9 cellular contexts compared by ENCODE assay signal in the genomic region with DNA sequence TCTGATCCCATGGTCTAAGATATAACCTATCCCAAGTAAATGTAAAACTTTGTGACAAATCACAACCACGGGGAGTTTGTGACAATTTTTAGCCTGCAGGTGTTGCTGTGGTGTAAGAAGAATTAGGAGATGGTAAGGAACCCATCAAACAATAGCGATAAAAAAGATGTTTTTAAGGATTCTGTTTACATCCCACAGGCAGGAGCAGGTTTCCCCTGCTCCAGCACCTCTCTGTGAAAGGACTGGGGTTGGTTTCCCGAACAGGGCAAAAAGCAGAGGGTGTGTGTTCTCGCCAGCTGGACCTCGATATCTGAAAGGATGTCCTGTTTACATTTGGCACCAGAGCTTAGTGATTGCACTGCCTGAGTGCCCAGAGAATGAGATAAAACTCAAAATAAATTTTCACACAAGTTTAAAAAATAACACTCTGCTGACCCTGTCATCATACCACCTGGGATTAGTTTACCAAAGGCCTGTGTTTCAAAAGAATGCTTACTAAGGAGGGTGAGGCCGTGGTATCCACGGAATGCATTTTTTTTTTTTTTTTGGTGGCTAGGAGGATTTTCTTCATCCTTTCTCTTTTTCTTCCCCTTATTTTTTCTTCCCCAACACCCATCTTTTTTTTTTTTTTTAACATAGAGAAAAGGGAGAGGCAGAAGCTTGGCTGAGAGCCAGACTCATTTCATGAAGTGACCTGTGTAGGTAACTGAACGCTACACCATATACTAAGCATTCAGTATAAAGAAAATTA.
DNase-seq lines count a peak whose midpoint lies in the region; ATAC-seq, FAIRE-seq and TF ChIP-seq lines count a peak whose summit lies in the region.
"Had no signal": no experiment of that assay in that cellular context is flagged by ENCODE, and none has a peak within 500 bp of the region (broad histone marks: within the 10 kb centered on the region; RNA-seq: fewer than 3 reads in every experiment).

No MANE protein-coding gene starts in this region.

- H3K9me3 ChIP-seq in endothelial cell of umbilical vein (replicated peaks; ENCODE audit: control insufficient read depth, insufficient read depth, low read length) (no peaks in the 10 kb centered on the region), mucosa of descending colon (no peaks in the 10 kb centered on the region)

- POLR2A ChIA-PET in endothelial cell of umbilical vein (lab: Charles Lee) = interaction anchor here (1.0 to 2.6 kb wide), 2 partner anchors 25 to 152 kb away, joined by 4 to 10 read pairs; no protein-coding TSS in a partner anchor

- H3K9me1 ChIP-seq in endothelial cell of umbilical vein (replicated peaks; ENCODE audit: control insufficient read depth, extremely low read depth, insufficient read depth, low read length) = no peaks in the 10 kb centered on the region

- H3K27ac Mint-ChIP-seq in CD14-positive monocyte = no peak overlapping the region
- no peak overlapping the region for H3K27ac Mint-ChIP-seq in stimulated activated memory B cell treated with anti-CD40 and anti-IgM and Interleukin-4, amounts not matched to agents 10 μg/mL and 1 μg/mL and 100 μg/mL, for 72 hours

- peak overlapping the region; percentile 58 for H2AFZ ChIP-seq in endothelial cell of umbilical vein (ENCODE audit: low read depth, low read length)

- no peaks in the 10 kb centered on the region for H3K27me3 Mint-ChIP-seq in CD14-positive monocyte (ENCODE audit: low read depth in 3 of 3)
- no peaks in the 10 kb centered on the region for H3K27me3 Mint-ChIP-seq in stimulated activated memory B cell treated with anti-CD40 and anti-IgM and Interleukin-4, amounts not matched to agents 10 μg/mL and 1 μg/mL and 100 μg/mL, for 72 hours

- H3K36me3 ChIP-seq in endothelial cell of umbilical vein (ENCODE audit: control insufficient read depth in 2 of 2, extremely low read depth in 1 of 2, insufficient read depth in 2 of 2, low read length in 2 of 2) (no peaks in the 10 kb centered on the region), mucosa of descending colon (ENCODE audit: low read depth) (no peaks in the 10 kb centered on the region)

- H3K27ac ChIP-seq in C4-2B (no peak overlapping the region), endothelial cell of umbilical vein (ENCODE audit: insufficient read depth, low read depth, low read length) (peak overlapping the region; percentile 92), dorsolateral prefrontal cortex (no peak overlapping the region)

- no peaks in the 10 kb centered on the region for H3K4me1 Mint-ChIP-seq in CD14-positive monocyte
- H3K4me1 Mint-ChIP-seq in stimulated activated memory B cell treated with anti-CD40 and anti-IgM and Interleukin-4, amounts not matched to agents 10 μg/mL and 1 μg/mL and 100 μg/mL, for 72 hours = no peaks in the 10 kb centered on the region

- H3K4me3 ChIP-seq in endothelial cell of umbilical vein (replicated peaks in 1 of 3; ENCODE audit: insufficient read depth in 1 of 3, low read depth in 1 of 3, low read length in 3 of 3) (peak overlapping the region in 1 of 3 experiments; percentile 18), mucosa of descending colon (no peak overlapping the region), dorsolateral prefrontal cortex (no peak overlapping the region)

- no peaks in the 10 kb centered on the region for H4K20me1 ChIP-seq in endothelial cell of umbilical vein (replicated peaks; ENCODE audit: control insufficient read depth, extremely low read depth, insufficient read depth, low read length)

- H3K27me3 ChIP-seq in endothelial cell of umbilical vein (ENCODE audit: control insufficient read depth in 2 of 2, insufficient read depth in 2 of 2, low read length in 2 of 2) = no peaks in the 10 kb centered on the region
- no peaks in the 10 kb centered on the region for H3K27me3 ChIP-seq in dorsolateral prefrontal cortex

- H3K9me3 Mint-ChIP-seq in CD14-positive monocyte = peaks cover 0 to 6% (median 0%) of the 10 kb centered on the region in 7 donors
- H3K9me3 Mint-ChIP-seq in stimulated activated memory B cell treated with anti-CD40 and anti-IgM and Interleukin-4, amounts not matched to agents 10 μg/mL and 1 μg/mL and 100 μg/mL, for 72 hours = no peaks in the 10 kb centered on the region

- CTCF ChIA-PET in endothelial cell of umbilical vein (lab: Charles Lee) = interaction anchor here (0.8 to 4.1 kb wide), 18 partner anchors 8 to 802 kb away, joined by 3 to 44 read pairs (median 4); no protein-coding TSS in a partner anchor

- H3K36me3 Mint-ChIP-seq in CD14-positive monocyte = no peaks in the 10 kb centered on the region
- H3K36me3 Mint-ChIP-seq in stimulated activated memory B cell treated with anti-CD40 and anti-IgM and Interleukin-4, amounts not matched to agents 10 μg/mL and 1 μg/mL and 100 μg/mL, for 72 hours = no peaks in the 10 kb centered on the region

- H3K9ac ChIP-seq in endothelial cell of umbilical vein (replicated peaks; ENCODE audit: extremely low read depth, insufficient read depth, low read length) = peak overlapping the region; percentile 70

- TF ChIP-seq CTCF in C4-2B (conservative IDR thresholded peaks at IDR 0.05) (peak; percentile 27), endothelial cell of umbilical vein (IDR thresholded peaks at IDR 0.05; ENCODE audit: extremely low read depth in 1 of 2, insufficient read depth in 1 of 2, low read depth in 1 of 2, low read length in 2 of 2) (peak; percentile 13 to 19), mucosa of descending colon (IDR thresholded peaks at IDR 0.05) (no peak), CD14-positive monocyte (IDR thresholded peaks at IDR 0.05) (no peak), dorsolateral prefrontal cortex (IDR thresholded peaks at IDR 0.05 in 54 of 56, conservative IDR thresholded peaks at IDR 0.05 in 2 of 56; ENCODE audit: low read depth in 1 of 56, partially characterized antibody in 56 of 56) (no peak)

- FAIRE-seq in endothelial cell of umbilical vein (lab: Jason Lieb, UNC) = peak; percentile 70

- intact Hi-C loops in endothelial cell of umbilical vein (cut with micrococcal nuclease) = loop anchor here (1.0 to 5.0 kb wide), 11 partner anchors 24 to 1403 kb away; partner anchors contain the start of gene MEIS2
- intact Hi-C loops in mucosa of descending colon (cut with DNase I, micrococcal nuclease) = no loop called here
- intact Hi-C loops in CD14-positive monocyte (cut with micrococcal nuclease) = no loop called here
- intact Hi-C loops in dorsolateral prefrontal cortex (cut with DNase I) = no loop called here

- no TSS peak for BruUV-seq in endothelial cell of umbilical vein (replicated peaks; lab: Mats Ljungman, UMichigan)

- dilution Hi-C loops in endothelial cell of umbilical vein (cut with MboI; ENCODE audit: extremely low pct_ligation_motif_present, low sequenced_read_pairs) = no loop called here

- peak overlapping the region; percentile 82 for H3K4me2 ChIP-seq in endothelial cell of umbilical vein (ENCODE audit: insufficient read depth, low read length)

- H3K79me2 ChIP-seq in endothelial cell of umbilical vein (ENCODE audit: control insufficient read depth, insufficient read depth, low read length) = no peaks in the 10 kb centered on the region

- ATAC-seq in mucosa of descending colon = peak; percentile 54
- ATAC-seq in stimulated activated memory B cell treated with anti-CD40 and anti-IgM and Interleukin-4, amounts not matched to agents 10 μg/mL and 1 μg/mL and 100 μg/mL, for 72 hours = no peak

- no peak overlapping the region for H3K4me3 Mint-ChIP-seq in CD14-positive monocyte
- H3K4me3 Mint-ChIP-seq in stimulated activated memory B cell treated with anti-CD40 and anti-IgM and Interleukin-4, amounts not matched to agents 10 μg/mL and 1 μg/mL and 100 μg/mL, for 72 hours = no peak overlapping the region

- DNase-seq in NAMALWA (ENCODE audit: low spot score) (peak; percentile 8), endothelial cell of umbilical vein (ENCODE audit: low read depth, low spot score) (peak; percentile 97), mucosa of descending colon (peak in 1 of 3 donors; percentile 56), CD14-positive monocyte (ENCODE audit: low spot score) (no peak), T-helper 1 cell (no peak), dorsolateral prefrontal cortex (no peak)
- DNase-seq: NCI-H510A had no signal

- H3K4me1 ChIP-seq in endothelial cell of umbilical vein (ENCODE audit: control insufficient read depth, extremely low read depth, insufficient read depth, low read length) (peaks cover 37% of the 10 kb centered on the region), mucosa of descending colon (ENCODE audit: low read depth) (peaks cover 20% of the 10 kb centered on the region)

- TF ChIP-seq POLR2A in endothelial cell of umbilical vein (IDR thresholded peaks at IDR 0.05; ENCODE audit: low read depth, low read length) = peak; percentile 25

TF ChIP-seq in endothelial cell of umbilical vein, 7 proteins besides CTCF, POLR2A, EP300 and RAD21:
- TF ChIP-seq JUN (IDR thresholded peaks at IDR 0.05; ENCODE audit: borderline replicate concordance, insufficient read depth, insufficient read length, low read depth) (no peak), EZH2 (IDR thresholded peaks at IDR 0.05; ENCODE audit: borderline replicate concordance, low read depth, low read length, severe bottlenecking) (no peak), POLR2AphosphoS5 (IDR thresholded peaks at IDR 0.05; ENCODE audit: insufficient read depth, low read depth, low read length) (peak; percentile 56), GATA2 (IDR thresholded peaks at IDR 0.05; ENCODE audit: insufficient read depth, insufficient read length, low read depth, low read length) (peak; percentile 81)

Comparison
In these comparisons a context has a peak if more than half of its experiments do, and no peak if none do; other contexts are left out.
1. CTCF ChIP-seq: peak in C4-2B (single experiment) and endothelial cell of umbilical vein (2 of 2); none in mucosa of descending colon (single experiment), CD14-positive monocyte (single experiment) and dorsolateral prefrontal cortex (0 of 56).
2. DNase-seq: peak in NAMALWA (single experiment) and endothelial cell of umbilical vein (single experiment); none in CD14-positive monocyte (single experiment), T-helper 1 cell (0 of 5) and dorsolateral prefrontal cortex (0 of 10).